ENCODE assay signal across 8 cellular contexts in genomic region chr1:35190784-35191183, GRCh38. TPM values are rescaled to one million over a fixed set of nuclear protein-coding genes. Genes with fewer than 3 reads are reported as not detected.
A peak's percentile ranks its signal among the peaks of the same experiment; 100 is the strongest.
DNase-seq lines count a peak whose midpoint lies in the region; ATAC-seq and TF ChIP-seq lines count a peak whose summit lies in the region.

No MANE protein-coding gene starts in this region.

- peaks cover 56 to 60% of the 10 kb centered on the region in 2 experiments for H3K36me3 ChIP-seq in SK-N-SH (replicated peaks in 1 of 2; ENCODE audit: control insufficient read depth in 1 of 2, insufficient read depth in 2 of 2, low read length in 1 of 2)
- H3K36me3 ChIP-seq in iPS-18a (ENCODE audit: control insufficient read depth, low read depth, low read length) = peaks cover 59% of the 10 kb centered on the region
- peaks cover 51 to 57% (median 54%) of the 10 kb centered on the region in 4 donors for H3K36me3 ChIP-seq in stomach

- DNase-seq in SK-N-SH (no peak), stomach (no peak)
- DNase-seq in activated T-helper 1 cell treated with anti-CD3 and anti-CD28 coated beads, Interleukin-12 subunit alpha, Interleukin-12 subunit beta, Interleukin-2, Interleukin-4 antibody, amounts not matched to agents 30 ng/mL and 10 ng/mL and 1 ng/mL, durations not matched to agents 14 hours and 24 hours and 36 hours (ENCODE audit: low spot score) = no peak
- no peak for DNase-seq in activated CD4-positive, alpha-beta T cell treated with anti-CD3 and anti-CD28 coated beads for 1 hour

- intact Hi-C loops in activated T-helper 1 cell treated with anti-CD3 and anti-CD28 coated beads, Interleukin-12 subunit alpha, Interleukin-12 subunit beta, Interleukin-2, Interleukin-4 antibody, amounts not matched to agents 30 ng/mL and 10 ng/mL and 1 ng/mL, durations not matched to agents 14 hours and 24 hours and 36 hours (cut with micrococcal nuclease) = loop anchor here (5.0 kb wide), 3 partner anchors 317 to 527 kb away; partner anchors contain the start of gene C1orf216
- intact Hi-C loops in stomach (cut with DNase I; ENCODE audit: low total_unique reads) = no loop called here

- peak overlapping the region; percentile 89 for H3K27ac Mint-ChIP-seq in activated T-helper 1 cell treated with anti-CD3 and anti-CD28 coated beads, Interleukin-12 subunit alpha, Interleukin-12 subunit beta, Interleukin-2, Interleukin-4 antibody, amounts not matched to agents 30 ng/mL and 10 ng/mL and 1 ng/mL, durations not matched to agents 14 hours and 24 hours and 36 hours

- H3K9me3 ChIP-seq in SK-N-SH (no peaks in the 10 kb centered on the region), iPS-18a (ENCODE audit: control insufficient read depth, low read depth, low read length) (no peaks in the 10 kb centered on the region), stomach (no peaks in the 10 kb centered on the region)

- TF ChIP-seq CTCF in SK-N-SH (IDR thresholded peaks at IDR 0.05) = no peak
- no peak for TF ChIP-seq CTCF in stomach (IDR thresholded peaks at IDR 0.05)

- WGBS in SK-N-SH (ENCODE audit: low lambda C conversion rate) = 2% methylated on average over 6 of the region's 6 CpGs
- 2 to 6% (median 4%) methylated on average over 6 of the region's 6 CpGs for WGBS in stomach, 5 donors

- peaks cover 60% of the 10 kb centered on the region for H3K4me1 Mint-ChIP-seq in activated T-helper 1 cell treated with anti-CD3 and anti-CD28 coated beads, Interleukin-12 subunit alpha, Interleukin-12 subunit beta, Interleukin-2, Interleukin-4 antibody, amounts not matched to agents 30 ng/mL and 10 ng/mL and 1 ng/mL, durations not matched to agents 14 hours and 24 hours and 36 hours (ENCODE audit: low read depth)

- no peak for TF ChIP-seq RAD21 in SK-N-SH (IDR thresholded peaks at IDR 0.05; ENCODE audit: low read length)

- peaks cover 25 to 31% of the 10 kb centered on the region in 2 experiments; a peak in 3 of 4 replicates for H3K4me1 ChIP-seq in SK-N-SH (ENCODE audit: control insufficient read depth in 1 of 2, insufficient read depth in 2 of 2, low read depth in 1 of 2, low read length in 1 of 2)
- H3K4me1 ChIP-seq in iPS-18a (ENCODE audit: control insufficient read depth, low read depth, low read length) = peaks cover 13% of the 10 kb centered on the region
- peaks cover 48 to 68% (median 59%) of the 10 kb centered on the region in 4 donors for H3K4me1 ChIP-seq in stomach

- peaks cover 61% of the 10 kb centered on the region for H4K20me1 ChIP-seq in SK-N-SH (ENCODE audit: insufficient read depth)

- H3K27me3 ChIP-seq in SK-N-SH (ENCODE audit: insufficient read depth) = no peaks in the 10 kb centered on the region
- no peaks in the 10 kb centered on the region for H3K27me3 ChIP-seq in iPS-18a (ENCODE audit: control insufficient read depth, insufficient read depth, low read length)
- H3K27me3 ChIP-seq in stomach = no peaks in the 10 kb centered on the region

- CTCF ChIA-PET in SK-N-SH (lab: Yijun Ruan, JAX) = interaction anchor here (0.9 to 1.3 kb wide), 5 partner anchors 11 to 525 kb away, joined by 3 to 4 read pairs (median 3); no protein-coding TSS in a partner anchor

- H2AFZ ChIP-seq in SK-N-SH (ENCODE audit: low read depth) = no peak overlapping the region

- peak overlapping the region; percentile 78 to 79 for H3K4me3 ChIP-seq in SK-N-SH (ENCODE audit: low read depth in 2 of 2, low read length in 1 of 2)
- H3K4me3 ChIP-seq in iPS-18a (ENCODE audit: low read length) = peak overlapping the region; percentile 92
- H3K4me3 ChIP-seq in stomach = peak overlapping the region; percentile 79 to 100 (median 95)

- TF ChIP-seq EP300 in SK-N-SH (IDR thresholded peaks at IDR 0.05; ENCODE audit: borderline replicate concordance in 1 of 2, low read depth in 1 of 2, low read length in 1 of 2) (no peak), stomach (IDR thresholded peaks at IDR 0.05) (no peak)

- peaks cover 75% of the 10 kb centered on the region for H3K79me2 ChIP-seq in SK-N-SH (ENCODE audit: insufficient read depth)

- ATAC-seq in SK-N-SH treated with all-trans-retinoic acid at 6 μM for 48 hours (no peak), HG02938 (IDR thresholded peaks at IDR 0.05; ENCODE audit: unreplicated experiment) (no peak), HG02678 (IDR thresholded peaks at IDR 0.05; ENCODE audit: unreplicated experiment) (no peak)

- H3K27ac ChIP-seq in SK-N-SH (ENCODE audit: low read depth in 2 of 2, low read length in 1 of 2) = no peak overlapping the region
- no peak overlapping the region for H3K27ac ChIP-seq in iPS-18a (ENCODE audit: low read length)
- H3K27ac ChIP-seq in stomach = peak overlapping the region in 2 of 5 donors; percentile 98 to 100

- TF ChIP-seq POLR2A in stomach (IDR thresholded peaks at IDR 0.05) = no peak

- H3K9me3 Mint-ChIP-seq in activated T-helper 1 cell treated with anti-CD3 and anti-CD28 coated beads, Interleukin-12 subunit alpha, Interleukin-12 subunit beta, Interleukin-2, Interleukin-4 antibody, amounts not matched to agents 30 ng/mL and 10 ng/mL and 1 ng/mL, durations not matched to agents 14 hours and 24 hours and 36 hours = no peaks in the 10 kb centered on the region

- H3F3A ChIP-seq in SK-N-SH (replicated peaks; ENCODE audit: insufficient read depth) = peaks cover 25% of the 10 kb centered on the region

- H3K36me3 Mint-ChIP-seq in activated T-helper 1 cell treated with anti-CD3 and anti-CD28 coated beads, Interleukin-12 subunit alpha, Interleukin-12 subunit beta, Interleukin-2, Interleukin-4 antibody, amounts not matched to agents 30 ng/mL and 10 ng/mL and 1 ng/mL, durations not matched to agents 14 hours and 24 hours and 36 hours (ENCODE audit: low read depth) = peaks cover 61% of the 10 kb centered on the region

- peaks cover 3% of the 10 kb centered on the region for H3K27me3 Mint-ChIP-seq in activated T-helper 1 cell treated with anti-CD3 and anti-CD28 coated beads, Interleukin-12 subunit alpha, Interleukin-12 subunit beta, Interleukin-2, Interleukin-4 antibody, amounts not matched to agents 30 ng/mL and 10 ng/mL and 1 ng/mL, durations not matched to agents 14 hours and 24 hours and 36 hours (ENCODE audit: insufficient read depth)

- H3K9ac ChIP-seq in SK-N-SH (peak overlapping the region; percentile 99), iPS-18a (ENCODE audit: low read length) (peak overlapping the region; percentile 98)

- POLR2A ChIA-PET in SK-N-SH (lab: Yijun Ruan, JAX) = interaction anchor here (1.0 kb wide), 1 partner anchor 331 kb away, joined by 4 read pairs; the partner anchor contains the start of gene SMIM12

- H3K4me3 Mint-ChIP-seq in activated T-helper 1 cell treated with anti-CD3 and anti-CD28 coated beads, Interleukin-12 subunit alpha, Interleukin-12 subunit beta, Interleukin-2, Interleukin-4 antibody, amounts not matched to agents 30 ng/mL and 10 ng/mL and 1 ng/mL, durations not matched to agents 14 hours and 24 hours and 36 hours = peak overlapping the region; percentile 94

- no peaks in the 10 kb centered on the region for H3K9me2 ChIP-seq in SK-N-SH

- peak overlapping the region; percentile 80 for H3K4me2 ChIP-seq in SK-N-SH

TF ChIP-seq in SK-N-SH, 30 proteins besides CTCF, POLR2A, EP300 and RAD21 (continues in another document):
- no peak for TF ChIP-seq ZBTB33 (IDR thresholded peaks at IDR 0.05; ENCODE audit: borderline replicate concordance, low read depth)
- TF ChIP-seq SIN3A (IDR thresholded peaks at IDR 0.05; ENCODE audit: borderline replicate concordance, low read depth, low read length) = 0 out of 2 replicates have a peak, but pooled peaks have one; percentile 24

TF ChIP-seq in SK-N-SH treated with all-trans-retinoic acid at 6 μM for 48 hours, 23 proteins besides CTCF, POLR2A, EP300 and RAD21 (continues in another document):
- TF ChIP-seq TSHZ2 (CRISPR knock-in tag; IDR thresholded peaks at IDR 0.05) (no peak), ISL1 (CRISPR knock-in tag; IDR thresholded peaks at IDR 0.05) (no peak), TOX (CRISPR knock-in tag; IDR thresholded peaks at IDR 0.05; ENCODE audit: borderline replicate concordance) (no peak)

RNA-seq across cellular contexts. Expression of gene SFPQ, which starts 2.2 kb away (rescaled TPM):
- polyA plus RNA-seq in SK-N-SH (2012; rRNA removed) (85.6 and 88.1 TPM in 2 replicates), stomach (100 to 1,000 TPM in 2 of 3 donors, 10 to 100 TPM in 1; 86.8 to 174 (median 158) TPM)
- polyA plus RNA-seq in SK-N-SH (2012; cell fraction: cytosol; rRNA removed) = 66.5 and 86.3 TPM in 2 replicates
- polyA plus RNA-seq in SK-N-SH (2012; cell fraction: nucleus; rRNA removed) = 214 and 361 TPM in 2 replicates
- 398 and 404 TPM in 2 replicates for total RNA-seq in activated T-helper 1 cell treated with anti-CD3 and anti-CD28 coated beads, Interleukin-12 subunit alpha, Interleukin-12 subunit beta, Interleukin-2, Interleukin-4 antibody, amounts not matched to agents 30 ng/mL and 10 ng/mL and 1 ng/mL, durations not matched to agents 14 hours and 24 hours and 36 hours
- total RNA-seq in stomach = 100 to 1,000 TPM; 201 to 523 (median 223) TPM
